7 cellular contexts compared by ENCODE assay signal in the genomic region with DNA sequence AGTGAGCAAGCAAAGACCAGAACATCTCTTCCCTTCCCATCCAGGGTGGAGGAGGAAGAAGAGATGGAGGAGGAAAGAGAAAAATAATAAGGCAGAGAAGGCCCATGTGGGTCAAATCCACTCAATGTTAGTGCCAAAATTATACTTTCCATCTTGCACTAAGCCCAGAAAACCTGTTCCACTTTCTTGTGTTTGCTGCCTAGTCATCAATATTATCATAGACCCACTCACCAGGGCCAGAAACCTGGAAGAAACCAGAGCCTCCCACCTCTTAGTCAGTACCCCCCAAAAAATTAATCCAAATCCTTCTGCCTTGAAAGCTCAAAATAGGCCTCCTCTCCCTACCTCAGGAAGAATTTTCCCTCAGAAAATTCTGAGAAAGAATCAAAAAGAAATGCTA.
"Had no signal": no experiment of that assay in that cellular context is flagged by ENCODE, and none has a peak within 500 bp of the region (broad histone marks: within the 10 kb centered on the region; RNA-seq: fewer than 3 reads in every experiment).

No MANE protein-coding gene starts in this region.

- ATAC-seq: K562 had no signal

- DNase-seq: IMR-90, KBM-7, KG1 had no signal

- FAIRE-seq: HTR-8/SVneo, K562 had no signal

- H3K27ac ChIP-seq: HL-60, KMS-11 had no signal

- H3K4me2 ChIP-seq: KMS-11 had no signal

- H3K9ac ChIP-seq: KMS-11 had no signal

- H3K4me3 ChIP-seq: K562 had no signal
